Comparison of ENCODE assay signal across 12 cellular contexts in genomic region chr7:27103489-27104226, GRCh38. TPM values are rescaled to one million over a fixed set of nuclear protein-coding genes. Genes with fewer than 3 reads are reported as not detected.
A peak's percentile ranks its signal among the peaks of the same experiment; 100 is the strongest.
DNase-seq lines count a peak whose midpoint lies in the region; ATAC-seq, FAIRE-seq and TF ChIP-seq lines count a peak whose summit lies in the region.
"Had no signal": no experiment of that assay in that cellular context is flagged by ENCODE, and none has a peak within 500 bp of the region (broad histone marks: within the 10 kb centered on the region; RNA-seq: fewer than 3 reads in every experiment).

No MANE protein-coding gene starts in this region.

- H3K27me3 ChIP-seq in H7 (ENCODE audit: control insufficient read depth, insufficient read depth, low read length) (peaks cover 100% of the 10 kb centered on the region), keratinocyte (ENCODE audit: control insufficient read depth, extremely low read depth, insufficient read depth, low read length) (no peaks in the 10 kb centered on the region)

- no peak for TF ChIP-seq CTCF in keratinocyte (optimal IDR thresholded peaks at IDR 0.05 in 1 of 3, IDR thresholded peaks at IDR 0.05 in 1 of 3, conservative IDR thresholded peaks at IDR 0.05 in 1 of 3; ENCODE audit: extremely low read depth in 1 of 3, insufficient read depth in 2 of 3, low read length in 3 of 3)

- H2AFZ ChIP-seq in keratinocyte (ENCODE audit: control insufficient read depth, low read length) = peak overlapping the region; percentile 74

- H3K4me1 ChIP-seq in keratinocyte (ENCODE audit: control insufficient read depth, extremely low read depth, insufficient read depth, low read length) = peaks cover 49% of the 10 kb centered on the region

- no peaks in the 10 kb centered on the region for H3K9me1 ChIP-seq in keratinocyte (ENCODE audit: control insufficient read depth, extremely low read depth, insufficient read depth, low read length)

- H3K9ac ChIP-seq in keratinocyte (ENCODE audit: control insufficient read depth, extremely low read depth, insufficient read depth, low read length) = peak overlapping the region; percentile 81

- no peaks in the 10 kb centered on the region for H3K9me3 ChIP-seq in keratinocyte (ENCODE audit: control insufficient read depth, low read depth, low read length)
- H3K9me3 ChIP-seq: body of pancreas had no signal

- H3K36me3 ChIP-seq in H7 (replicated peaks; ENCODE audit: control insufficient read depth, insufficient read depth, low read length) (no peaks in the 10 kb centered on the region), keratinocyte (ENCODE audit: control insufficient read depth in 2 of 2, extremely low read depth in 1 of 2, insufficient read depth in 2 of 2, low read length in 2 of 2) (peaks cover 0 to 17% of the 10 kb centered on the region in 2 experiments)

- no peak for FAIRE-seq in keratinocyte (lab: Jason Lieb, UNC)
- FAIRE-seq: K562 had no signal

- no peaks in the 10 kb centered on the region for H4K20me1 ChIP-seq in keratinocyte (ENCODE audit: control insufficient read depth, extremely low read depth, insufficient read depth, low read length)

- DNase-seq in H7 (peak; percentile 63), keratinocyte (ENCODE audit: low read depth, low spot score) (no peak), retina (peak; percentile 63)
- no peak for DNase-seq in activated T-cell treated with anti-CD3 and anti-CD28 coated beads, Interleukin-2, amount 50 U/mL, for 48 hours
- DNase-seq: NCI-H446 treated with DMSO at 0.1 percent for 48 hours had no signal

- H3K4me2 ChIP-seq in keratinocyte (ENCODE audit: control insufficient read depth, extremely low read depth, insufficient read depth, low read depth, low read length) = peak overlapping the region; percentile 97

- ATAC-seq in HG02973 (IDR thresholded peaks at IDR 0.05; ENCODE audit: unreplicated experiment) = no peak
- ATAC-seq in GM21423 (IDR thresholded peaks at IDR 0.05; ENCODE audit: unreplicated experiment) = no peak
- ATAC-seq in SK-N-SH treated with all-trans-retinoic acid at 6 μM for 48 hours = no peak
- ATAC-seq: body of pancreas, K562 had no signal

- H3K79me2 ChIP-seq in keratinocyte (ENCODE audit: control insufficient read depth, insufficient read depth, low read length) = peaks cover 41% of the 10 kb centered on the region

- H3K27ac ChIP-seq in adipose tissue (ENCODE audit: low read depth, low read length) (peak overlapping the region; percentile 85), keratinocyte (ENCODE audit: control insufficient read depth, insufficient read depth, low read length) (peak overlapping the region; percentile 79)

- no peak overlapping the region for H3K4me3 ChIP-seq in H7 (ENCODE audit: insufficient read depth, low read depth, low read length)
- peak overlapping the region; percentile 21 to 79 (median 75) for H3K4me3 ChIP-seq in keratinocyte (ENCODE audit: control insufficient read depth in 2 of 3, extremely low read depth in 1 of 3, insufficient read depth in 2 of 3, low read depth in 1 of 3, low read length in 3 of 3)
- H3K4me3 ChIP-seq: body of pancreas, K562 had no signal

- WGBS in adipose tissue, 3 donors = 7 to 28% (median 19%) methylated on average over 35 of the region's 35 CpGs

- dilution Hi-C loops in keratinocyte (cut with MboI; ENCODE audit: extremely low pct_ligation_motif_present, low sequenced_read_pairs) = no loop called here

TF ChIP-seq in SK-N-SH treated with all-trans-retinoic acid at 6 μM for 48 hours, 23 proteins besides CTCF, POLR2A, EP300 and RAD21 (continues in another document):
- no peak for TF ChIP-seq SNAI2 (CRISPR knock-in tag; IDR thresholded peaks at IDR 0.05)
- no peak for TF ChIP-seq CSDC2 (CRISPR knock-in tag; IDR thresholded peaks at IDR 0.05)
- TF ChIP-seq ZFP3 (CRISPR knock-in tag; IDR thresholded peaks at IDR 0.05) = no peak
- no peak for TF ChIP-seq CSRNP3 (CRISPR knock-in tag; IDR thresholded peaks at IDR 0.05)

RNA-seq across cellular contexts. Expression of gene HOXA2, which starts 1.2 kb away (rescaled TPM):
- total RNA-seq in H7 (2014; rRNA removed; shearing (Covaris generic)) = not detected in 2 replicates
- polyA plus RNA-seq in adipose tissue = 1 to 10 TPM in 1 of 3 donors, under 1 TPM in 2; 0.20 to 1.0 (median 0.92) TPM
- 0.22 to 1.1 TPM (median 0.71 TPM) in 3 replicates for polyA plus RNA-seq in keratinocyte
- polyA plus RNA-seq in keratinocyte (2011; ENCODE audit: low read depth) = 0.24 TPM
- 0.25 and 0.47 TPM in 2 replicates for polyA plus RNA-seq in keratinocyte (2011; cell fraction: cytosol; rRNA removed)
- 1.1 and 1.2 TPM in 2 replicates for polyA plus RNA-seq in keratinocyte (2011; cell fraction: nucleus; rRNA removed)
- 0.14 and 0.80 TPM in 2 replicates for polyA plus RNA-seq in keratinocyte (2012; ENCODE audit: low replicate concordance)
- polyA minus RNA-seq in keratinocyte = 0.23 to 0.35 TPM in 2 of 3 replicates, not detected in the other
- polyA minus RNA-seq in keratinocyte (2011; cell fraction: cytosol; rRNA and poly(A)+ RNA removed) = not detected
- polyA minus RNA-seq in keratinocyte (2011; cell fraction: nucleus; rRNA and poly(A)+ RNA removed) = 0.54 TPM in 1 of 2 replicates, not detected in the other
- total RNA-seq: K562; natural killer cell treated with Interleukin-12 subunit alpha and Interleukin-12 subunit beta and Interleukin-15 and Interleukin-18, amount 100 ng/mL, for 72 hours had no signal

RNA-seq across cellular contexts. Expression of gene HOXA1, which starts 7.9 kb away (rescaled TPM):
- 0.10 TPM in 1 of 2 replicates, not detected in the other for total RNA-seq in H7 (2014; rRNA removed; shearing (Covaris generic))
- under 1 TPM; 0.08 to 0.56 (median 0.51) TPM for polyA plus RNA-seq in adipose tissue
- polyA plus RNA-seq in keratinocyte = 5.2 to 12.5 TPM (median 11.9 TPM) in 3 replicates
- polyA plus RNA-seq in keratinocyte (2011; ENCODE audit: low read depth) = 1.3 TPM
- polyA plus RNA-seq in keratinocyte (2011; cell fraction: cytosol; rRNA removed) = 11.8 and 14.4 TPM in 2 replicates
- polyA plus RNA-seq in keratinocyte (2011; cell fraction: nucleus; rRNA removed) = 7.9 and 8.1 TPM in 2 replicates
- polyA plus RNA-seq in keratinocyte (2012; ENCODE audit: low replicate concordance) = 4.2 and 10.2 TPM in 2 replicates
- 3.6 to 10.2 TPM (median 7.7 TPM) in 3 replicates for polyA minus RNA-seq in keratinocyte
- 4.4 TPM for polyA minus RNA-seq in keratinocyte (2011; cell fraction: cytosol; rRNA and poly(A)+ RNA removed)
- polyA minus RNA-seq in keratinocyte (2011; cell fraction: nucleus; rRNA and poly(A)+ RNA removed) = 2.6 and 5.5 TPM in 2 replicates
- total RNA-seq: body of pancreas had no signal

RNA-seq across cellular contexts. Expression of gene HOXA4, which starts 26.9 kb away (rescaled TPM):
- not detected in 2 replicates for total RNA-seq in H7 (2014; rRNA removed; shearing (Covaris generic))
- 10 to 100 TPM in 1 of 3 donors, 1 to 10 TPM in 2; 1.2 to 19.8 (median 4.9) TPM for polyA plus RNA-seq in adipose tissue
- polyA plus RNA-seq in keratinocyte = 0.40 to 1.8 TPM (median 1.5 TPM) in 3 replicates
- polyA plus RNA-seq in keratinocyte (2011; ENCODE audit: low read depth) = 0.55 TPM
- polyA plus RNA-seq in keratinocyte (2011; cell fraction: cytosol; rRNA removed) = 1.3 and 1.5 TPM in 2 replicates
- 2.1 and 2.6 TPM in 2 replicates for polyA plus RNA-seq in keratinocyte (2011; cell fraction: nucleus; rRNA removed)
- 1.2 and 1.7 TPM in 2 replicates for polyA plus RNA-seq in keratinocyte (2012; ENCODE audit: low replicate concordance)
- 0.30 to 0.99 TPM (median 0.74 TPM) in 3 replicates for polyA minus RNA-seq in keratinocyte
- polyA minus RNA-seq in keratinocyte (2011; cell fraction: cytosol; rRNA and poly(A)+ RNA removed) = not detected
- polyA minus RNA-seq in keratinocyte (2011; cell fraction: nucleus; rRNA and poly(A)+ RNA removed) = 0.54 and 0.63 TPM in 2 replicates
- total RNA-seq: K562 had no signal
- polyA plus RNA-seq: K562 had no signal

RNA-seq across cellular contexts. Expression of gene HOXA5, which starts 39.8 kb away (rescaled TPM):
- not detected in 2 replicates for total RNA-seq in H7 (2014; rRNA removed; shearing (Covaris generic))
- 10 to 100 TPM in 2 of 3 donors, 1 to 10 TPM in 1; 3.1 to 29.6 (median 11.8) TPM for polyA plus RNA-seq in adipose tissue
- 3.3 to 7.1 TPM (median 4.5 TPM) in 3 replicates for polyA plus RNA-seq in keratinocyte
- 6.8 TPM for polyA plus RNA-seq in keratinocyte (2011; ENCODE audit: low read depth)
- polyA plus RNA-seq in keratinocyte (2011; cell fraction: cytosol; rRNA removed) = 3.1 and 4.3 TPM in 2 replicates
- polyA plus RNA-seq in keratinocyte (2011; cell fraction: nucleus; rRNA removed) = 9.4 and 10.0 TPM in 2 replicates
- 3.2 and 5.0 TPM in 2 replicates for polyA plus RNA-seq in keratinocyte (2012; ENCODE audit: low replicate concordance)
- 2.3 to 4.3 TPM (median 2.7 TPM) in 3 replicates for polyA minus RNA-seq in keratinocyte
- polyA minus RNA-seq in keratinocyte (2011; cell fraction: cytosol; rRNA and poly(A)+ RNA removed) = 4.4 TPM
- polyA minus RNA-seq in keratinocyte (2011; cell fraction: nucleus; rRNA and poly(A)+ RNA removed) = 5.0 and 5.5 TPM in 2 replicates
- total RNA-seq: K562 had no signal

RNA-seq across cellular contexts. Expression of gene HOXA6, which starts 43.9 kb away (rescaled TPM):
- total RNA-seq in H7 (2014; rRNA removed; shearing (Covaris generic)) = not detected in 2 replicates
- polyA plus RNA-seq in adipose tissue (1 to 10 TPM in 2 of 3 donors, under 1 TPM in 1; 0.39 to 3.6 (median 1.5) TPM), keratinocyte (0.52 to 0.72 TPM (median 0.54 TPM) in 3 replicates)
- polyA plus RNA-seq in keratinocyte (2011; ENCODE audit: low read depth) = not detected
- polyA plus RNA-seq in keratinocyte (2011; cell fraction: cytosol; rRNA removed) = 0.26 and 0.68 TPM in 2 replicates
- polyA plus RNA-seq in keratinocyte (2011; cell fraction: nucleus; rRNA removed) = 1.8 and 2.5 TPM in 2 replicates
- polyA plus RNA-seq in keratinocyte (2012; ENCODE audit: low replicate concordance) = 0.44 and 1.4 TPM in 2 replicates
- polyA minus RNA-seq in keratinocyte = 0.59 to 2.3 TPM (median 1.1 TPM) in 3 replicates
- polyA minus RNA-seq in keratinocyte (2011; cell fraction: cytosol; rRNA and poly(A)+ RNA removed) = not detected
- 2.7 and 3.6 TPM in 2 replicates for polyA minus RNA-seq in keratinocyte (2011; cell fraction: nucleus; rRNA and poly(A)+ RNA removed)
- total RNA-seq: body of pancreas, K562 had no signal
- polyA plus RNA-seq: K562 had no signal

Comparison
In these comparisons a context has a peak if more than half of its experiments do, and no peak if none do; other contexts are left out.
1. DNase-seq: peak in H7 (single experiment) and retina (single experiment); none in keratinocyte (single experiment) and activated T-cell treated with anti-CD3 and anti-CD28 coated beads, Interleukin-2, amount 50 U/mL, for 48 hours (0 of 2).